ENCODE assay signal across 1 cellular context in the genomic region with DNA sequence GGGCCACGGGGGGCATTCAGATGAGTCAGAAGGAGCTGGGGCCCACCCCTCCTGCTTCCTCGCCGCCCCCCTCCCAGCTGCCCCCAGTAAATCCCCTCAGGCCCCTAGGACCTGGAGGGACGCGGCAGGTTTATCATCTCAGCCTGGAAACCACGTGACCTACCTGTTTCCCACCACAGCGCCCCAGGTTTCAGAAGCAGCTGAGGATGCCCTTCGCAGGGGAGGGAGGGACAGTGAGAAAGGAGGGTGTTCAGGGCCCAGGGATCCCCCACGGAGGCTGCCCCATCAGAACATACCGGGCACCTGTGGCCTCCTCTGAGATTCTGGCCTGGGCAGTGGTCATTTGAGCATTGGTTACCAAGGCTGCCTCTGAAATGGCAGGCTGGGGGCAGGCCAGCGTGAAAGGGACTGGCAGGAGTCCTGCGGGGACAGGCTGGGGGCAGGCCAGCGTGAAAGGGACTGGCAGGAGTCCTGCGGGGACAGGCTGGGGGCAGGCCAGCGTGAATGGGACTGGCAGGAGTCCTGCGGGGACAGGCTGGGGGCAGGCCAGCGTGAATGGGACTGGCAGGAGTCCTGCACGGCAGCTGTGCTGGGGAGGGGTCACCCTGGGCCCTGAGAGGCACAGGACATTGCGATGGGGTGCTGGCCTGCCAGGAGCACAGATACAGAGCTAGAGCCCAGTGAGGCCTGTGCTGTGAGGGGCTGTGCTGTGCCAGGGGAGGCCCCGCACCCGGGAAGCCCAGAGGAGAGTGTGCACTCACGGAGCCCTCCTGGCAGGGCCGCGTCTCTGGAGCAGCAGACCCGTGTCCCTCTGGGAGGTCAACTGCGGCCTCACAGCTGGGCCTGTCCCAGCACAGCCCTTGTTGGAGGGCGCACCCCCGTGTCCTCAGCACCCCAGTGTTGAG.
TF ChIP-seq lines count a peak whose summit lies in the region.

No MANE protein-coding gene starts in this region.

TF ChIP-seq in GM23338, 12 proteins besides CTCF, POLR2A, EP300 and RAD21 (continued from another document):
- TF ChIP-seq, protein P1, sequence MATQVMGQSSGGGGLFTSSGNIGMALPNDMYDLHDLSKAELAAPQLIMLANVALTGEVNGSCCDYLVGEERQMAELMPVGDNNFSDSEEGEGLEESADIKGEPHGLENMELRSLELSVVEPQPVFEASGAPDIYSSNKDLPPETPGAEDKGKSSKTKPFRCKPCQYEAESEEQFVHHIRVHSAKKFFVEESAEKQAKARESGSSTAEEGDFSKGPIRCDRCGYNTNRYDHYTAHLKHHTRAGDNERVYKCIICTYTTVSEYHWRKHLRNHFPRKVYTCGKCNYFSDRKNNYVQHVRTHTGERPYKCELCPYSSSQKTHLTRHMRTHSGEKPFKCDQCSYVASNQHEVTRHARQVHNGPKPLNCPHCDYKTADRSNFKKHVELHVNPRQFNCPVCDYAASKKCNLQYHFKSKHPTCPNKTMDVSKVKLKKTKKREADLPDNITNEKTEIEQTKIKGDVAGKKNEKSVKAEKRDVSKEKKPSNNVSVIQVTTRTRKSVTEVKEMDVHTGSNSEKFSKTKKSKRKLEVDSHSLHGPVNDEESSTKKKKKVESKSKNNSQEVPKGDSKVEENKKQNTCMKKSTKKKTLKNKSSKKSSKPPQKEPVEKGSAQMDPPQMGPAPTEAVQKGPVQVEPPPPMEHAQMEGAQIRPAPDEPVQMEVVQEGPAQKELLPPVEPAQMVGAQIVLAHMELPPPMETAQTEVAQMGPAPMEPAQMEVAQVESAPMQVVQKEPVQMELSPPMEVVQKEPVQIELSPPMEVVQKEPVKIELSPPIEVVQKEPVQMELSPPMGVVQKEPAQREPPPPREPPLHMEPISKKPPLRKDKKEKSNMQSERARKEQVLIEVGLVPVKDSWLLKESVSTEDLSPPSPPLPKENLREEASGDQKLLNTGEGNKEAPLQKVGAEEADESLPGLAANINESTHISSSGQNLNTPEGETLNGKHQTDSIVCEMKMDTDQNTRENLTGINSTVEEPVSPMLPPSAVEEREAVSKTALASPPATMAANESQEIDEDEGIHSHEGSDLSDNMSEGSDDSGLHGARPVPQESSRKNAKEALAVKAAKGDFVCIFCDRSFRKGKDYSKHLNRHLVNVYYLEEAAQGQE (IDR thresholded peaks at IDR 0.05; ENCODE audit: unreplicated experiment): no peak
- TF ChIP-seq, protein P2, sequence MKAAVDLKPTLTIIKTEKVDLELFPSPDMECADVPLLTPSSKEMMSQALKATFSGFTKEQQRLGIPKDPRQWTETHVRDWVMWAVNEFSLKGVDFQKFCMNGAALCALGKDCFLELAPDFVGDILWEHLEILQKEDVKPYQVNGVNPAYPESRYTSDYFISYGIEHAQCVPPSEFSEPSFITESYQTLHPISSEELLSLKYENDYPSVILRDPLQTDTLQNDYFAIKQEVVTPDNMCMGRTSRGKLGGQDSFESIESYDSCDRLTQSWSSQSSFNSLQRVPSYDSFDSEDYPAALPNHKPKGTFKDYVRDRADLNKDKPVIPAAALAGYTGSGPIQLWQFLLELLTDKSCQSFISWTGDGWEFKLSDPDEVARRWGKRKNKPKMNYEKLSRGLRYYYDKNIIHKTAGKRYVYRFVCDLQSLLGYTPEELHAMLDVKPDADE (IDR thresholded peaks at IDR 0.05): no peak
- TF ChIP-seq ZNF114 (CRISPR knock-in tag; IDR thresholded peaks at IDR 0.05) (no peak), STAT1 (IDR thresholded peaks at IDR 0.05; ENCODE audit: unreplicated experiment) (no peak), CREB1 (CRISPR knock-in tag; IDR thresholded peaks at IDR 0.05; ENCODE audit: low read depth) (no peak), EZH2 (IDR thresholded peaks at IDR 0.05; ENCODE audit: low read depth, unreplicated experiment) (no peak), POLR2AphosphoS5 (IDR thresholded peaks at IDR 0.05; ENCODE audit: low read depth) (no peak), JUNB (IDR thresholded peaks at IDR 0.05; ENCODE audit: unreplicated experiment) (no peak), NANOG (IDR thresholded peaks at IDR 0.05; ENCODE audit: borderline replicate concordance) (no peak)
- TF ChIP-seq, protein P3, sequence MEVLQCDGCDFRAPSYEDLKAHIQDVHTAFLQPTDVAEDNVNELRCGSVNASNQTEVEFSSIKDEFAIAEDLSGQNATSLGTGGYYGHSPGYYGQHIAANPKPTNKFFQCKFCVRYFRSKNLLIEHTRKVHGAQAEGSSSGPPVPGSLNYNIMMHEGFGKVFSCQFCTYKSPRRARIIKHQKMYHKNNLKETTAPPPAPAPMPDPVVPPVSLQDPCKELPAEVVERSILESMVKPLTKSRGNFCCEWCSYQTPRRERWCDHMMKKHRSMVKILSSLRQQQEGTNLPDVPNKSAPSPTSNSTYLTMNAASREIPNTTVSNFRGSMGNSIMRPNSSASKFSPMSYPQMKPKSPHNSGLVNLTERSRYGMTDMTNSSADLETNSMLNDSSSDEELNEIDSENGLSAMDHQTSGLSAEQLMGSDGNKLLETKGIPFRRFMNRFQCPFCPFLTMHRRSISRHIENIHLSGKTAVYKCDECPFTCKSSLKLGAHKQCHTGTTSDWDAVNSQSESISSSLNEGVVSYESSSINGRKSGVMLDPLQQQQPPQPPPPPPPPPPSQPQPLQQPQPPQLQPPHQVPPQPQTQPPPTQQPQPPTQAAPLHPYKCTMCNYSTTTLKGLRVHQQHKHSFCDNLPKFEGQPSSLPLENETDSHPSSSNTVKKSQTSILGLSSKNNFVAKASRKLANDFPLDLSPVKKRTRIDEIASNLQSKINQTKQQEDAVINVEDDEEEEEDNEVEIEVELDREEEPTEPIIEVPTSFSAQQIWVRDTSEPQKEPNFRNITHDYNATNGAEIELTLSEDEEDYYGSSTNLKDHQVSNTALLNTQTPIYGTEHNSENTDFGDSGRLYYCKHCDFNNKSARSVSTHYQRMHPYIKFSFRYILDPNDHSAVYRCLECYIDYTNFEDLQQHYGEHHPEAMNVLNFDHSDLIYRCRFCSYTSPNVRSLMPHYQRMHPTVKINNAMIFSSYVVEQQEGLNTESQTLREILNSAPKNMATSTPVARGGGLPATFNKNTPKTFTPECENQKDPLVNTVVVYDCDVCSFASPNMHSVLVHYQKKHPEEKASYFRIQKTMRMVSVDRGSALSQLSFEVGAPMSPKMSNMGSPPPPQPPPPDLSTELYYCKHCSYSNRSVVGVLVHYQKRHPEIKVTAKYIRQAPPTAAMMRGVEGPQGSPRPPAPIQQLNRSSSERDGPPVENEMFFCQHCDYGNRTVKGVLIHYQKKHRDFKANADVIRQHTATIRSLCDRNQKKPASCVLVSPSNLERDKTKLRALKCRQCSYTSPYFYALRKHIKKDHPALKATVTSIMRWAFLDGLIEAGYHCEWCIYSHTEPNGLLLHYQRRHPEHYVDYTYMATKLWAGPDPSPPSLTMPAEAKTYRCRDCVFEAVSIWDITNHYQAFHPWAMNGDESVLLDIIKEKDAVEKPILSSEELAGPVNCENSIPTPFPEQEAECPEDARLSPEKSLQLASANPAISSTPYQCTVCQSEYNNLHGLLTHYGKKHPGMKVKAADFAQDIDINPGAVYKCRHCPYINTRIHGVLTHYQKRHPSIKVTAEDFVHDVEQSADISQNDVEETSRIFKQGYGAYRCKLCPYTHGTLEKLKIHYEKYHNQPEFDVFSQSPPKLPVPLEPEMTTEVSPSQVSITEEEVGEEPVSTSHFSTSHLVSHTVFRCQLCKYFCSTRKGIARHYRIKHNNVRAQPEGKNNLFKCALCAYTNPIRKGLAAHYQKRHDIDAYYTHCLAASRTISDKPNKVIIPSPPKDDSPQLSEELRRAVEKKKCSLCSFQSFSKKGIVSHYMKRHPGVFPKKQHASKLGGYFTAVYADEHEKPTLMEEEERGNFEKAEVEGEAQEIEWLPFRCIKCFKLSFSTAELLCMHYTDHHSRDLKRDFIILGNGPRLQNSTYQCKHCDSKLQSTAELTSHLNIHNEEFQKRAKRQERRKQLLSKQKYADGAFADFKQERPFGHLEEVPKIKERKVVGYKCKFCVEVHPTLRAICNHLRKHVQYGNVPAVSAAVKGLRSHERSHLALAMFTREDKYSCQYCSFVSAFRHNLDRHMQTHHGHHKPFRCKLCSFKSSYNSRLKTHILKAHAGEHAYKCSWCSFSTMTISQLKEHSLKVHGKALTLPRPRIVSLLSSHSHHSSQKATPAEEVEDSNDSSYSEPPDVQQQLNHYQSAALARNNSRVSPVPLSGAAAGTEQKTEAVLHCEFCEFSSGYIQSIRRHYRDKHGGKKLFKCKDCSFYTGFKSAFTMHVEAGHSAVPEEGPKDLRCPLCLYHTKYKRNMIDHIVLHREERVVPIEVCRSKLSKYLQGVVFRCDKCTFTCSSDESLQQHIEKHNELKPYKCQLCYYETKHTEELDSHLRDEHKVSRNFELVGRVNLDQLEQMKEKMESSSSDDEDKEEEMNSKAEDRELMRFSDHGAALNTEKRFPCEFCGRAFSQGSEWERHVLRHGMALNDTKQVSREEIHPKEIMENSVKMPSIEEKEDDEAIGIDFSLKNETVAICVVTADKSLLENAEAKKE (CRISPR knock-in tag; IDR thresholded peaks at IDR 0.05): no peak
